1 cellular context compared by ENCODE assay signal in the genomic region with DNA sequence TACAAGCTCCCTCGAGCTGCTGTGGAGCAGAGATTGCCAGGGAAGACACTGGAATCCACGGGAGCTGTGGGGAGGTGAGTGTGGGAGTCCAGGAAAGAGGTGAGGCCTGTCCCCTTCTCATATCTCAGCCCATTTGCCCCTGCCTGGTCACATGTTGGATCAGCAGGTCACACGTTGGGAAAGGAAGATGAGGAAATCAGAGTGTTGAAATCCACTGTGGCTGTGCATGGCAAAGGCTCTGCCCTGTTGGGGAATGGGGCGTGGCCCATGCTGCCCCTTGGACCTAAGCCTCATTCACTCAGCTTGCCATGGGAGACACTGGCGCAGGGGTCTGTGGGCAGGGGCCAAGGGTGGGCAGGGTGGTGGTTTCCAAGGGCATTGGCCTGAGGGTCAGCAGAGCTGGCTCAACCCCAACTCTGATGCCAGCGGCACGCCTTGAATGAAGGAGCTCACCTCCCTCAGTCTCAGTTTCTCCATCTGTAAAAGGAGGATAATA.
TF ChIP-seq lines count a peak whose summit lies in the region.

No MANE protein-coding gene starts in this region.

TF ChIP-seq in liver, 16 proteins besides CTCF, POLR2A, EP300 and RAD21 (continued from another document):
- TF ChIP-seq, protein P1, sequence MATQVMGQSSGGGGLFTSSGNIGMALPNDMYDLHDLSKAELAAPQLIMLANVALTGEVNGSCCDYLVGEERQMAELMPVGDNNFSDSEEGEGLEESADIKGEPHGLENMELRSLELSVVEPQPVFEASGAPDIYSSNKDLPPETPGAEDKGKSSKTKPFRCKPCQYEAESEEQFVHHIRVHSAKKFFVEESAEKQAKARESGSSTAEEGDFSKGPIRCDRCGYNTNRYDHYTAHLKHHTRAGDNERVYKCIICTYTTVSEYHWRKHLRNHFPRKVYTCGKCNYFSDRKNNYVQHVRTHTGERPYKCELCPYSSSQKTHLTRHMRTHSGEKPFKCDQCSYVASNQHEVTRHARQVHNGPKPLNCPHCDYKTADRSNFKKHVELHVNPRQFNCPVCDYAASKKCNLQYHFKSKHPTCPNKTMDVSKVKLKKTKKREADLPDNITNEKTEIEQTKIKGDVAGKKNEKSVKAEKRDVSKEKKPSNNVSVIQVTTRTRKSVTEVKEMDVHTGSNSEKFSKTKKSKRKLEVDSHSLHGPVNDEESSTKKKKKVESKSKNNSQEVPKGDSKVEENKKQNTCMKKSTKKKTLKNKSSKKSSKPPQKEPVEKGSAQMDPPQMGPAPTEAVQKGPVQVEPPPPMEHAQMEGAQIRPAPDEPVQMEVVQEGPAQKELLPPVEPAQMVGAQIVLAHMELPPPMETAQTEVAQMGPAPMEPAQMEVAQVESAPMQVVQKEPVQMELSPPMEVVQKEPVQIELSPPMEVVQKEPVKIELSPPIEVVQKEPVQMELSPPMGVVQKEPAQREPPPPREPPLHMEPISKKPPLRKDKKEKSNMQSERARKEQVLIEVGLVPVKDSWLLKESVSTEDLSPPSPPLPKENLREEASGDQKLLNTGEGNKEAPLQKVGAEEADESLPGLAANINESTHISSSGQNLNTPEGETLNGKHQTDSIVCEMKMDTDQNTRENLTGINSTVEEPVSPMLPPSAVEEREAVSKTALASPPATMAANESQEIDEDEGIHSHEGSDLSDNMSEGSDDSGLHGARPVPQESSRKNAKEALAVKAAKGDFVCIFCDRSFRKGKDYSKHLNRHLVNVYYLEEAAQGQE (IDR thresholded peaks at IDR 0.05), result peak; percentile 74
- TF ChIP-seq YY1 (IDR thresholded peaks at IDR 0.05) (peak; percentile 85), HNF4A (conservative IDR thresholded peaks at IDR 0.05) (peak; percentile 94 to 98), ZBTB33 (IDR thresholded peaks at IDR 0.05) (peak; percentile 85), TAF1 (conservative IDR thresholded peaks at IDR 0.05) (no peak), EGR1 (IDR thresholded peaks at IDR 0.05; ENCODE audit: low read depth in 2 of 2) (peak in 1 of 2 donors; percentile 93), NR2F2 (IDR thresholded peaks at IDR 0.05) (peak; percentile 73), HNF4G (IDR thresholded peaks at IDR 0.05) (peak; percentile 91)
- TF ChIP-seq, protein P2, sequence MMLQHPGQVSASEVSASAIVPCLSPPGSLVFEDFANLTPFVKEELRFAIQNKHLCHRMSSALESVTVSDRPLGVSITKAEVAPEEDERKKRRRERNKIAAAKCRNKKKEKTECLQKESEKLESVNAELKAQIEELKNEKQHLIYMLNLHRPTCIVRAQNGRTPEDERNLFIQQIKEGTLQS (IDR thresholded peaks at IDR 0.05), result peak; percentile 92
